ENCODE assay signal across 1 cellular context in genomic region chr16:57299719-57300386, GRCh38.
TF ChIP-seq lines count a peak whose summit lies in the region.

No MANE protein-coding gene starts in this region.

TF ChIP-seq in K562, 482 proteins besides CTCF, POLR2A, EP300 and RAD21 (continued from another document):
- 0 out of 2 replicates have a peak, but pooled peaks have one; percentile 21 for TF ChIP-seq ZNF511 (CRISPR knock-in tag; IDR thresholded peaks at IDR 0.05)
